ENCODE assay signal across 16 cellular contexts in genomic region chr7:128906001-128906765, GRCh38. TPM values are rescaled to one million over a fixed set of nuclear protein-coding genes. Genes with fewer than 3 reads are reported as not detected.
"Had no signal": no experiment of that assay in that cellular context is flagged by ENCODE, and none has a peak within 500 bp of the region (broad histone marks: within the 10 kb centered on the region; RNA-seq: fewer than 3 reads in every experiment).

No MANE protein-coding gene starts in this region.

- H3K27ac ChIP-seq: cardiac muscle cell, epithelial cell of prostate, heart left ventricle, neutrophil, skin epidermis had no signal

- H3K4me3 ChIP-seq: cardiac muscle cell, heart left ventricle, mucosa of descending colon, skin epidermis had no signal

- H3K9me3 Mint-ChIP-seq: activated naive CD4-positive, alpha-beta T cell treated with anti-CD3 and anti-CD28 coated beads, Interleukin-2, amount 50 U/mL, for 72 hours; activated T-cell treated with anti-CD3 and anti-CD28 coated beads, Interleukin-2, amount 50 U/mL, for 24 hours; naive thymus-derived CD4-positive, alpha-beta T cell; stimulated activated naive CD8-positive, alpha-beta T cell treated with anti-CD3 and anti-CD28 coated beads, Interleukin-15, amount 100 ng/mL, for 72 hours; T-helper 2 cell treated with Interferon-gamma antibody and Interleukin-4, amounts not matched to agents 5 μg/mL and 100 μg/mL, for 36 hours had no signal

- H3K9me3 ChIP-seq: heart left ventricle, mucosa of descending colon, neutrophil had no signal

- H3K27ac Mint-ChIP-seq: activated naive CD4-positive, alpha-beta T cell treated with anti-CD3 and anti-CD28 coated beads, Interleukin-2, amount 50 U/mL, for 72 hours; activated T-cell treated with anti-CD3 and anti-CD28 coated beads, Interleukin-2, amount 50 U/mL, for 24 hours; stimulated activated naive CD8-positive, alpha-beta T cell treated with anti-CD3 and anti-CD28 coated beads, Interleukin-15, amount 100 ng/mL, for 72 hours; T-helper 2 cell treated with Interferon-gamma antibody and Interleukin-4, amounts not matched to agents 5 μg/mL and 100 μg/mL, for 36 hours had no signal

- DNase-seq: activated CD4-positive, CD25-positive, alpha-beta regulatory T cell; activated effector memory CD4-positive, alpha-beta T cell treated with Interleukin-2 at 50 U/mL for 16 hours; activated T-cell treated with anti-CD3 and anti-CD28 coated beads, Interleukin-2, amount 50 U/mL, for 24 hours; foreskin melanocyte; mucosa of descending colon; naive thymus-derived CD4-positive, alpha-beta T cell; stimulated activated CD4-positive, alpha-beta T cell treated with anti-CD3 and anti-CD28 coated beads, Interleukin-4, amount 100 ng/mL, for 24 hours; stimulated activated naive CD8-positive, alpha-beta T cell treated with anti-CD3 and anti-CD28 coated beads, Interleukin-15, amount 100 ng/mL, for 72 hours had no signal

- ATAC-seq: activated naive CD4-positive, alpha-beta T cell treated with anti-CD3 and anti-CD28 coated beads, Interleukin-2, amount 50 U/mL, for 72 hours; heart left ventricle; mucosa of descending colon; naive thymus-derived CD4-positive, alpha-beta T cell; stimulated activated naive CD8-positive, alpha-beta T cell treated with anti-CD3 and anti-CD28 coated beads, Interleukin-15, amount 100 ng/mL, for 72 hours had no signal

- H3K36me3 ChIP-seq: cardiac muscle cell, heart left ventricle, neutrophil had no signal

- H3K4me3 Mint-ChIP-seq: activated T-cell treated with anti-CD3 and anti-CD28 coated beads, Interleukin-2, amount 50 U/mL, for 24 hours; naive thymus-derived CD4-positive, alpha-beta T cell; stimulated activated naive CD8-positive, alpha-beta T cell treated with anti-CD3 and anti-CD28 coated beads, Interleukin-15, amount 100 ng/mL, for 72 hours; T-helper 2 cell treated with Interferon-gamma antibody and Interleukin-4, amounts not matched to agents 5 μg/mL and 100 μg/mL, for 36 hours had no signal

- H3K36me3 Mint-ChIP-seq: activated naive CD4-positive, alpha-beta T cell treated with anti-CD3 and anti-CD28 coated beads, Interleukin-2, amount 50 U/mL, for 72 hours; naive thymus-derived CD4-positive, alpha-beta T cell had no signal

RNA-seq across cellular contexts. Expression of gene KCP, which starts 4.3 kb away (rescaled TPM):
- total RNA-seq: dermis microvascular lymphatic vessel endothelial cell had no signal

RNA-seq across cellular contexts. Expression of gene IRF5, which starts 31.5 kb away (rescaled TPM):
- total RNA-seq: cardiac muscle cell had no signal
